ENCODE assay signal across 8 cellular contexts in genomic region chr10:46106410-46107255, GRCh38.
DNase-seq lines count a peak whose midpoint lies in the region; ATAC-seq and TF ChIP-seq lines count a peak whose summit lies in the region.

No MANE protein-coding gene starts in this region.

- H3K9me3 ChIP-seq in AG04450 (ENCODE audit: control insufficient read depth, insufficient read depth, low read length) (no peaks in the 10 kb centered on the region), tibial nerve (no peaks in the 10 kb centered on the region)

- WGBS in tibial nerve, 2 donors = 4% methylated on average over 30 to 39 of the region's 55 CpGs

- no peaks in the 10 kb centered on the region for H3K9me3 Mint-ChIP-seq in activated T-helper 1 cell treated with anti-CD3 and anti-CD28 coated beads, Interleukin-12 subunit alpha, Interleukin-12 subunit beta, Interleukin-2, Interleukin-4 antibody, amounts not matched to agents 30 ng/mL and 10 ng/mL and 1 ng/mL, durations not matched to agents 14 hours and 24 hours and 36 hours

- H3K36me3 Mint-ChIP-seq in activated T-helper 1 cell treated with anti-CD3 and anti-CD28 coated beads, Interleukin-12 subunit alpha, Interleukin-12 subunit beta, Interleukin-2, Interleukin-4 antibody, amounts not matched to agents 30 ng/mL and 10 ng/mL and 1 ng/mL, durations not matched to agents 14 hours and 24 hours and 36 hours (ENCODE audit: low read depth) = no peaks in the 10 kb centered on the region

- no peak for TF ChIP-seq EP300 in tibial nerve (IDR thresholded peaks at IDR 0.05)

- H3K27ac ChIP-seq in AG04450 (ENCODE audit: low read depth, low read length) (no peak overlapping the region), tibial nerve (peak overlapping the region in 1 of 4 donors; percentile 11)

- H3K4me1 ChIP-seq in tibial nerve = peaks cover 0 to 16% (median 9%) of the 10 kb centered on the region in 4 donors

- POLR2A ChIA-PET in AG04450 (lab: Yijun Ruan, JAX) = no interaction called here

- peak overlapping the region; percentile 54 for H3K27ac Mint-ChIP-seq in activated T-helper 1 cell treated with anti-CD3 and anti-CD28 coated beads, Interleukin-12 subunit alpha, Interleukin-12 subunit beta, Interleukin-2, Interleukin-4 antibody, amounts not matched to agents 30 ng/mL and 10 ng/mL and 1 ng/mL, durations not matched to agents 14 hours and 24 hours and 36 hours

- TF ChIP-seq POLR2A in GM18505 (IDR thresholded peaks at IDR 0.05; ENCODE audit: borderline replicate concordance, extremely low read depth, insufficient read depth, insufficient read length) (no peak), tibial nerve (IDR thresholded peaks at IDR 0.05) (no peak)

- peaks cover 18% of the 10 kb centered on the region for H3K27me3 ChIP-seq in AG04450 (ENCODE audit: control insufficient read depth, insufficient read depth, low read length)
- no peaks in the 10 kb centered on the region for H3K27me3 ChIP-seq in tibial nerve

- intact Hi-C loops in activated T-helper 1 cell treated with anti-CD3 and anti-CD28 coated beads, Interleukin-12 subunit alpha, Interleukin-12 subunit beta, Interleukin-2, Interleukin-4 antibody, amounts not matched to agents 30 ng/mL and 10 ng/mL and 1 ng/mL, durations not matched to agents 14 hours and 24 hours and 36 hours (cut with micrococcal nuclease) = no loop called here

- peak; percentile 89 for ATAC-seq in GM18505 (IDR thresholded peaks at IDR 0.05; ENCODE audit: unreplicated experiment)
- peak; percentile 64 for ATAC-seq in HG03025 (IDR thresholded peaks at IDR 0.05; ENCODE audit: low FRiP score, unreplicated experiment)

- H3K4me1 Mint-ChIP-seq in activated T-helper 1 cell treated with anti-CD3 and anti-CD28 coated beads, Interleukin-12 subunit alpha, Interleukin-12 subunit beta, Interleukin-2, Interleukin-4 antibody, amounts not matched to agents 30 ng/mL and 10 ng/mL and 1 ng/mL, durations not matched to agents 14 hours and 24 hours and 36 hours (ENCODE audit: low read depth) = peaks cover 16% of the 10 kb centered on the region

- TF ChIP-seq CTCF in AG04450 (IDR thresholded peaks at IDR 0.05; ENCODE audit: low read depth, low read length) (no peak), fibroblast of mammary gland (conservative IDR thresholded peaks at IDR 0.05; ENCODE audit: control insufficient read depth, insufficient read depth, low read depth, low read length) (no peak), tibial nerve (IDR thresholded peaks at IDR 0.05) (peak in 2 of 5 experiments; percentile 31 to 38)

- H3K4me3 ChIP-seq in AG04450 (ENCODE audit: low read depth, low read length) = peak overlapping the region; percentile 61
- H3K4me3 ChIP-seq in fibroblast of mammary gland (ENCODE audit: control insufficient read depth, low read depth, low read length) = peak overlapping the region; percentile 42
- H3K4me3 ChIP-seq in tibial nerve = peak overlapping the region; percentile 27 to 76 (median 60)

- H3K36me3 ChIP-seq in tibial nerve = no peaks in the 10 kb centered on the region

- no peak for DNase-seq in AG04450 (ENCODE audit: low read depth, low spot score)
- peak; percentile 36 for DNase-seq in NCI-H460 (ENCODE audit: extremely low read depth, low read depth)
- DNase-seq in activated T-helper 1 cell treated with anti-CD3 and anti-CD28 coated beads, Interleukin-12 subunit alpha, Interleukin-12 subunit beta, Interleukin-2, Interleukin-4 antibody, amounts not matched to agents 30 ng/mL and 10 ng/mL and 1 ng/mL, durations not matched to agents 14 hours and 24 hours and 36 hours (ENCODE audit: low spot score) = peak; percentile 59
- peak; percentile 36 for DNase-seq in fibroblast of mammary gland (ENCODE audit: low read depth)
- DNase-seq in myocyte (ENCODE audit: low read depth) = peak; percentile 30
- peak in 1 of 2 donors; percentile 33 for DNase-seq in tibial nerve (ENCODE audit: low spot score in 2 of 2)

- H3K27me3 Mint-ChIP-seq in activated T-helper 1 cell treated with anti-CD3 and anti-CD28 coated beads, Interleukin-12 subunit alpha, Interleukin-12 subunit beta, Interleukin-2, Interleukin-4 antibody, amounts not matched to agents 30 ng/mL and 10 ng/mL and 1 ng/mL, durations not matched to agents 14 hours and 24 hours and 36 hours (ENCODE audit: insufficient read depth) = peaks cover 20% of the 10 kb centered on the region

- CTCF ChIA-PET in AG04450 (lab: Charles Lee) = no interaction called here

- peak overlapping the region; percentile 84 for H3K4me3 Mint-ChIP-seq in activated T-helper 1 cell treated with anti-CD3 and anti-CD28 coated beads, Interleukin-12 subunit alpha, Interleukin-12 subunit beta, Interleukin-2, Interleukin-4 antibody, amounts not matched to agents 30 ng/mL and 10 ng/mL and 1 ng/mL, durations not matched to agents 14 hours and 24 hours and 36 hours
